In the genomic region with DNA sequence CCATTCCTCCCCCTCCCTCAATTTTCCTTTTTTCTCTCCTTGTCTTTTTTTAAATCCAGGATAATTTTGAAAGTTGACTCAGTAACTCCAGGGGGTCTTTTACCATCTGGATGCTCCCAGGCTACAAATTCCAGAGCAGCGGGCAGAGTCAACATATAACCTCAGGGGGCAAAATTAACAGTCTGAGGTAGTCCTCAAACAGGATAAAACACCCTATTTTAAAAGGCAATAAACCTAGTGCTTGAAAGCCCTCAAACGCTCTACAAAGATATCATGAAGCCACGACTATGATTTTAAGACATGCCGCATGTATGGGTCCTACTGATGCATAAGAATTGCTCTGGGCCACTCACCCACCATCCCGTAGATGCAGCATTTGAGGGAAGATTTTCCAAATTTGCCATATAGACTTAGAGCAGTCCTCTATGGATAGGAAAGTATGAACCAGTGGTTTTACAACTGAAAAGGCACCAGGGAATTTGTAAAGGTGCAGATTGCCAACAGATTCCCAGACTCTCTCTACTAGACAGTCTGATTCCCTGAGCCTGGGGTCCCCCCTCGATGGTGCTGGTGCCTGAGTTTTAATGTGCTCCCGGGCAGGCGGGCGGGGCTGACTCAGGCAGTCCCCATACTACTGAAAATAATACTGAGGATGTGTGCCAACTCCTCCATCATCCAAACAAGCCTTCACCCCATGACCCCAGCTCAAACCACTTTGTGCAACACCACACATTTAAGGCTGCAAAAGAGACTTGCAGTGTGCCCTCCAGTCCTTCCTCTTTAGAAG, we compare ENCODE assay signal across 12 cellular contexts. TPM values are rescaled to one million over a fixed set of nuclear protein-coding genes. Genes with fewer than 3 reads are reported as not detected.
A peak's percentile ranks its signal among the peaks of the same experiment; 100 is the strongest.
DNase-seq lines count a peak whose midpoint lies in the region; TF ChIP-seq lines count a peak whose summit lies in the region.
"Had no signal": no experiment of that assay in that cellular context is flagged by ENCODE, and none has a peak within 500 bp of the region (broad histone marks: within the 10 kb centered on the region; RNA-seq: fewer than 3 reads in every experiment).

No MANE protein-coding gene starts in this region.

- H3K27me3 ChIP-seq in ectodermal cell (ENCODE audit: control insufficient read depth, insufficient read depth, low read length, poor library complexity, severe bottlenecking) (no peaks in the 10 kb centered on the region), osteoblast (ENCODE audit: insufficient read depth, low read length) (no peaks in the 10 kb centered on the region), colonic mucosa (no peaks in the 10 kb centered on the region)

- H3K36me3 ChIP-seq in ectodermal cell (ENCODE audit: control insufficient read depth, insufficient read depth, low read length), result no peaks in the 10 kb centered on the region
- peaks cover 6% of the 10 kb centered on the region for H3K36me3 ChIP-seq in osteoblast (ENCODE audit: insufficient read depth, low read length)
- no peaks in the 10 kb centered on the region for H3K36me3 ChIP-seq in colonic mucosa

- 8 to 17% methylated on average over 9 of the region's 9 CpGs for WGBS in ectodermal cell, 2 experiments

- H3K4me3 ChIP-seq in ectodermal cell (ENCODE audit: insufficient read depth, low read depth, low read length) (peak overlapping the region; percentile 4), osteoblast (ENCODE audit: insufficient read depth, low read length) (peak overlapping the region; percentile 47), colonic mucosa (no peak overlapping the region)

- H4K20me1 ChIP-seq in osteoblast (ENCODE audit: insufficient read depth, low read length), result peaks cover 69% of the 10 kb centered on the region

- intact Hi-C loops in colonic mucosa (cut with DNase I), result no loop called here

- DNase-seq in GM03348 (ENCODE audit: low spot score) (peak; percentile 35), NCI-H2227 (lab: John Stamatoyannopoulos, UW; ENCODE audit: unreplicated experiment) (peak; percentile 53), osteoblast (ENCODE audit: insufficient read length, low spot score, missing footprints) (peak; percentile 68), NCI-H2107 (lab: John Stamatoyannopoulos, UW) (no peak), colonic mucosa (no peak), NCI-H1694 (lab: John Stamatoyannopoulos, UW) (no peak), globus pallidus (ENCODE audit: low spot score) (no peak)
- DNase-seq: effector memory CD4-positive, alpha-beta T cell; left cardiac atrium; NCI-H1436 treated with DMSO at 0.1 percent for 48 hours; small intestine had no signal

- H3K27ac ChIP-seq in ectodermal cell (ENCODE audit: insufficient read depth, low read depth, low read length, poor library complexity, severe bottlenecking) (peak overlapping the region; percentile 87), osteoblast (ENCODE audit: low read depth, low read length) (peak overlapping the region; percentile 50), colonic mucosa (no peak overlapping the region)

- no peak overlapping the region for H2AFZ ChIP-seq in osteoblast (ENCODE audit: low read length)

- peaks cover 99% of the 10 kb centered on the region for H3K79me2 ChIP-seq in osteoblast (ENCODE audit: insufficient read depth, low read length)

- peak overlapping the region; percentile 72 for H3K4me2 ChIP-seq in osteoblast (ENCODE audit: insufficient read depth, low read length)

- no peak overlapping the region for H3K9ac ChIP-seq in colonic mucosa (ENCODE audit: low read depth in 2 of 2, low read length in 2 of 2)

- H3K4me1 ChIP-seq in ectodermal cell (ENCODE audit: control insufficient read depth, insufficient read depth, low read length) (peaks cover 27% of the 10 kb centered on the region), osteoblast (ENCODE audit: insufficient read depth, low read length) (peaks cover 62% of the 10 kb centered on the region), colonic mucosa (no peaks in the 10 kb centered on the region)

- TF ChIP-seq CTCF in osteoblast (IDR thresholded peaks at IDR 0.05; ENCODE audit: extremely low read depth, low read depth, low read length) (no peak), colonic mucosa (IDR thresholded peaks at IDR 0.05) (no peak)

- H3K9me3 ChIP-seq in ectodermal cell (ENCODE audit: control insufficient read depth, low read length), result no peaks in the 10 kb centered on the region
- no peaks in the 10 kb centered on the region for H3K9me3 ChIP-seq in osteoblast (ENCODE audit: low read depth, low read length)
- no peaks in the 10 kb centered on the region for H3K9me3 ChIP-seq in colonic mucosa

RNA-seq across cellular contexts. Expression of gene PTPN14, which starts 37.2 kb away (rescaled TPM):
- 26.1 TPM for polyA plus RNA-seq in ectodermal cell (2013, experiment 1 of 4)
- 32.0 TPM for polyA plus RNA-seq in ectodermal cell (2013, experiment 2 of 4)
- 23.2 TPM for polyA plus RNA-seq in ectodermal cell (2013, experiment 3 of 4)
- 26.7 TPM for polyA plus RNA-seq in ectodermal cell (2013, experiment 4 of 4)
- total RNA-seq in osteoblast (122 and 131 TPM in 2 replicates), colonic mucosa (10 to 100 TPM in 1 of 2 donors, 1 to 10 TPM in 1; 9.8 to 11.8 TPM)

Comparison
In these comparisons a context has a peak if more than half of its experiments do, and no peak if none do; other contexts are left out.
1. DNase-seq: peak in GM03348 (single experiment), NCI-H2227 (single experiment) and osteoblast (single experiment); none in NCI-H2107 (single experiment), colonic mucosa (single experiment), NCI-H1694 (single experiment) and globus pallidus (single experiment).